Comparison of ENCODE assay signal across 8 cellular contexts in the genomic region with DNA sequence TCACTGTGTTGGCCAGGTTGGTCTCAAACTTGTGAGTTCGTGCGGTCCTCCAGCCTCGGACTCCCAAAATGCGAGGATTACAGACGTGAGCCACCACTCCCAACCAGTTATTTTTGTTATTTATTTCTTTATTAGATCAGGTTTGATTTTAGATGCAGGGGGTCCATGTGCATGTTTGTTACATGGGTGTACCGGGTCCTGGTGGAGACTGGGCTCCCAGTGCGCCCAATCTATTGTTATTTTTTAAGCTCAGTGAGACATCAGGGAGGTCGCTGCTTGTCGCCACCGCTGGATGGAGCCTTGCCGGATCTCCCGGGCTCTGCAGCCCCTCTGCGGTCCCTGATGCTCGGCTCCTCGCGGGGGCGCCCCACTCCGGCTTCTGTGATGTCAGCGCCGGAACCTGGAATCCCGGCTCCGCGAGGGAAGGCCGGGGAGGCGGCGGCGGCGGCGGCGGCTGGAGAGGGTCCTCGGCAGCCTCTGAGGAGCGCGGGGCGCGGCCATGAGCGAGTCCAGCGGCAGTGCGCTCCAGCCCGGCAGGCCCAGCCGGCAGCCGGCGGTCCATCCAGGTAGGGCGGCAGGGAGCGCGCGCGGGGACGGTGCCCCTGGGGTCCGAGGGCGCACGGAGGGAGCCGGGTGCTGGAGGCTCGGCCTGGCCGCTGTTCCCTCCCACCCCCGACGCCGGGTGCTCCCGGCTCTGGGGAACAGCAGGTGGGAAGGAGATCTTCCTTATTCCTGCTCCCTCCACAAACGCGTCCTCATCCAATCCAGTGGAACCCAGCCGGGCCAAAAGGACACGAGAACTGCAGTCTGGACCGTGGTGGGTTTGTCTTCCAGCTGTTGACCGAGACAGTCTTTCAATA. TPM values are rescaled to one million over a fixed set of nuclear protein-coding genes. Genes with fewer than 3 reads are reported as not detected.
A peak's percentile ranks its signal among the peaks of the same experiment; 100 is the strongest.
DNase-seq lines count a peak whose midpoint lies in the region; ATAC-seq and TF ChIP-seq lines count a peak whose summit lies in the region.

TMC7 (plus strand) TSS at position 370 of the 860 bp plus-strand sequence; CDS start at position 500, 130 bp downstream.

- TF ChIP-seq CTCF in GM13977 (IDR thresholded peaks at IDR 0.05; ENCODE audit: extremely low read depth, insufficient read depth, missing control alignments), result peak; percentile 34

- in situ Hi-C loops in GM13977 (cut with MboI; ENCODE audit: low pct_unique_long_range_greater_than_20kb, low sequenced_read_pairs, unreplicated experiment), result no loop called here

- H3K27me3 ChIP-seq in muscle layer of colon (ENCODE audit: control insufficient read depth in 1 of 2, insufficient read depth in 2 of 2, low read length in 2 of 2) (peaks cover 5 to 14% of the 10 kb centered on the region in 2 donors), thymus (ENCODE audit: control insufficient read depth, insufficient read depth) (peaks cover 19% of the 10 kb centered on the region)

- H3K9ac ChIP-seq in muscle layer of colon (ENCODE audit: low read length), result no peak within 1 kb of the TSS

- no peaks in the 10 kb centered on the region for H3K9me3 ChIP-seq in muscle layer of colon (ENCODE audit: low read length)
- H3K9me3 ChIP-seq in thymus (ENCODE audit: control insufficient read depth), result no peaks in the 10 kb centered on the region

- ATAC-seq in GM18870 (IDR thresholded peaks at IDR 0.05; ENCODE audit: unreplicated experiment), result no peak

- 10% methylated on average over 64 of the region's 64 CpGs for WGBS in thymus

- peak within 1 kb of the TSS; percentile 31 to 45 for H3K4me3 ChIP-seq in muscle layer of colon (ENCODE audit: low read depth in 1 of 2, low read length in 2 of 2)
- H3K4me3 ChIP-seq in thymus (ENCODE audit: low read length), result peak within 1 kb of the TSS; percentile 42

- DNase-seq in 8988T (peak; percentile 58), GM13977 (ENCODE audit: low spot score) (peak; percentile 68), NCI-H2196 treated with DMSO at 0.1 percent for 48 hours (lab: John Stamatoyannopoulos, UW; ENCODE audit: unreplicated experiment) (peak; percentile 79), fibroblast of peridontal ligament (ENCODE audit: extremely low read depth) (peak; percentile 78)
- DNase-seq in activated CD4-positive, alpha-beta T cell treated with anti-CD3 and anti-CD28 coated beads, Interleukin-2, amount 50 U/mL, for 1 hour, result peak; percentile 2

- H3K36me3 ChIP-seq in muscle layer of colon (ENCODE audit: insufficient read depth, low read length) (no peaks in the 10 kb centered on the region), thymus (ENCODE audit: control insufficient read depth, insufficient read depth) (no peaks in the 10 kb centered on the region)

- H3K4me1 ChIP-seq in muscle layer of colon (ENCODE audit: insufficient read depth, low read length) (no peaks in the 10 kb centered on the region), thymus (ENCODE audit: control insufficient read depth, insufficient read depth, low read length) (no peaks in the 10 kb centered on the region)

- H3K27ac ChIP-seq in muscle layer of colon (ENCODE audit: low read depth, low read length), result no peak within 1 kb of the TSS
- H3K27ac ChIP-seq in thymus (ENCODE audit: low read depth), result no peak within 1 kb of the TSS

RNA-seq across cellular contexts. Expression of gene TMC7, which starts in this region (rescaled TPM):
- 0.41 TPM for polyA plus RNA-seq in thymus

Comparison
In these comparisons a context has a peak if more than half of its experiments do, and no peak if none do; other contexts are left out.
1. DNase-seq: peak in every context shown above with its lines; median percentile 79 in NCI-H2196 treated with DMSO at 0.1 percent for 48 hours; 78 in fibroblast of peridontal ligament; 68 in GM13977; 58 in 8988T; 2 in activated CD4-positive, alpha-beta T cell treated with anti-CD3 and anti-CD28 coated beads, Interleukin-2, amount 50 U/mL, for 1 hour.